Comparison of ENCODE assay signal across 9 cellular contexts in genomic region chr7:43700059-43700501, GRCh38. TPM values are rescaled to one million over a fixed set of nuclear protein-coding genes. Genes with fewer than 3 reads are reported as not detected.
A peak's percentile ranks its signal among the peaks of the same experiment; 100 is the strongest.
DNase-seq lines count a peak whose midpoint lies in the region; ATAC-seq, FAIRE-seq and TF ChIP-seq lines count a peak whose summit lies in the region.
"Had no signal": no experiment of that assay in that cellular context is flagged by ENCODE, and none has a peak within 500 bp of the region (broad histone marks: within the 10 kb centered on the region; RNA-seq: fewer than 3 reads in every experiment).

No MANE protein-coding gene starts in this region.

- no peak overlapping the region for H2AFZ ChIP-seq in GM12878 (ENCODE audit: control insufficient read depth, low read depth, low read length)

- H3K9ac ChIP-seq in GM12878 (ENCODE audit: control insufficient read depth, insufficient read depth, low read length) = no peak overlapping the region
- H3K9ac ChIP-seq in kidney (ENCODE audit: low read length in 2 of 2) = peak overlapping the region in 1 of 2 donors; percentile 3

- H3K4me1 ChIP-seq in CD8-positive, alpha-beta memory T cell (ENCODE audit: insufficient read depth, low read length) = peaks cover 35% of the 10 kb centered on the region
- H3K4me1 ChIP-seq in GM12878 (ENCODE audit: control insufficient read depth, insufficient read depth, low read length) = peaks cover 43% of the 10 kb centered on the region
- peaks cover 0 to 3% of the 10 kb centered on the region in 2 donors for H3K4me1 ChIP-seq in kidney (ENCODE audit: control insufficient read depth in 1 of 2, insufficient read depth in 1 of 2, low read depth in 1 of 2, low read length in 2 of 2)
- H3K4me1 ChIP-seq in suprapubic skin = peaks cover 4% of the 10 kb centered on the region

- TF ChIP-seq RAD21 in GM12878 (IDR thresholded peaks at IDR 0.05; ENCODE audit: insufficient read depth, low read depth, low read length) = peak; percentile 96

- TF ChIP-seq CTCF in GM12878 (IDR thresholded peaks at IDR 0.05 in 2 of 3, conservative IDR thresholded peaks at IDR 0.05 in 1 of 3; ENCODE audit: control insufficient read depth in 2 of 3, extremely low read depth in 1 of 3, insufficient read depth in 1 of 3, low read depth in 3 of 3, low read length in 3 of 3) = peak; percentile 40 to 77 (median 50); a peak in 5 of 6 replicates
- peak; percentile 74 for TF ChIP-seq CTCF in kidney (IDR thresholded peaks at IDR 0.05; ENCODE audit: borderline replicate concordance, extremely low read depth, insufficient read depth)
- TF ChIP-seq CTCF in suprapubic skin (IDR thresholded peaks at IDR 0.05) = peak; percentile 38 to 46

- no peaks in the 10 kb centered on the region for H3K36me3 ChIP-seq in CD8-positive, alpha-beta memory T cell (ENCODE audit: insufficient read depth, low read length)
- peaks cover under 1 to 2% of the 10 kb centered on the region in 2 experiments for H3K36me3 ChIP-seq in GM12878 (ENCODE audit: control insufficient read depth in 2 of 2, insufficient read depth in 2 of 2, low read length in 1 of 2)
- H3K36me3 ChIP-seq in kidney (ENCODE audit: control insufficient read depth in 1 of 2, insufficient read depth in 2 of 2, low read length in 2 of 2) = no peaks in the 10 kb centered on the region
- H3K36me3 ChIP-seq in suprapubic skin = peaks cover 1% of the 10 kb centered on the region

- no peaks in the 10 kb centered on the region for H3K27me3 Mint-ChIP-seq in CD8-positive, alpha-beta memory T cell

- H3K27ac ChIP-seq in CD8-positive, alpha-beta memory T cell (ENCODE audit: low read depth, low read length) = no peak overlapping the region
- H3K27ac ChIP-seq in GM12878 (ENCODE audit: control insufficient read depth, insufficient read depth) = no peak overlapping the region
- no peak overlapping the region for H3K27ac ChIP-seq in kidney (ENCODE audit: low read depth in 2 of 2, low read length in 2 of 2)
- no peak overlapping the region for H3K27ac ChIP-seq in suprapubic skin

- SMC1A ChIA-PET in GM12878 (lab: Charles Lee; ENCODE audit: uncharacterized antibody, unreplicated experiment) = interaction anchor here (0.7 to 6.8 kb wide), 65 partner anchors 10 to 776 kb away, joined by 3 to 307 read pairs (median 5); partner anchors contain the start of genes BLVRA, COA1 and STK17A

- H3K27me3 ChIP-seq in CD8-positive, alpha-beta memory T cell (ENCODE audit: insufficient read depth, low read length, poor library complexity, severe bottlenecking) = no peaks in the 10 kb centered on the region
- H3K27me3 ChIP-seq in GM12878 (replicated peaks in 1 of 2; ENCODE audit: control insufficient read depth in 2 of 2, insufficient read depth in 2 of 2, low read length in 1 of 2) (no peaks in the 10 kb centered on the region), suprapubic skin (no peaks in the 10 kb centered on the region)

- ATAC-seq in GM12878 (peak; percentile 66), HG03280 (IDR thresholded peaks at IDR 0.05; ENCODE audit: unreplicated experiment) (no peak)

- TF ChIP-seq EP300 in GM12878 (IDR thresholded peaks at IDR 0.05; ENCODE audit: borderline replicate concordance in 1 of 2, control insufficient read depth in 1 of 2, low read depth in 2 of 2, low read length in 2 of 2) (no peak), suprapubic skin (IDR thresholded peaks at IDR 0.05) (no peak)

- H3K4me3 Mint-ChIP-seq in CD8-positive, alpha-beta memory T cell = peak overlapping the region in 6 of 7 donors; percentile 17 to 56 (median 36)

- H3K4me3 ChIP-seq in CD8-positive, alpha-beta memory T cell (ENCODE audit: low read length) = no peak overlapping the region
- H3K4me3 ChIP-seq in GM12878 = no peak overlapping the region
- no peak overlapping the region for H3K4me3 ChIP-seq in kidney (ENCODE audit: low read length in 2 of 2)
- H3K4me3 ChIP-seq in suprapubic skin = no peak overlapping the region

- no peaks in the 10 kb centered on the region for H4K20me1 ChIP-seq in GM12878 (ENCODE audit: control insufficient read depth, insufficient read depth)

- peaks cover 0 to 15% (median 4%) of the 10 kb centered on the region in 3 donors for H3K36me3 Mint-ChIP-seq in CD8-positive, alpha-beta memory T cell

- BruUV-seq in GM12878 (replicated peaks; lab: Mats Ljungman, UMichigan) = no TSS peak

- no peaks in the 10 kb centered on the region for H3K9me3 ChIP-seq in CD8-positive, alpha-beta memory T cell (ENCODE audit: low read length)
- H3K9me3 ChIP-seq in GM12878 (replicated peaks; ENCODE audit: control insufficient read depth, insufficient read depth, low read length) = peaks cover 12% of the 10 kb centered on the region; the same call in 2 of the 3 replicates
- H3K9me3 ChIP-seq in kidney (ENCODE audit: control insufficient read depth in 1 of 2, low read length in 2 of 2) = no peaks in the 10 kb centered on the region
- no peaks in the 10 kb centered on the region for H3K9me3 ChIP-seq in suprapubic skin

- H3K79me2 ChIP-seq in GM12878 (ENCODE audit: control insufficient read depth, insufficient read depth, low read length) = peaks cover 69% of the 10 kb centered on the region

- H3K9me3 Mint-ChIP-seq in CD8-positive, alpha-beta memory T cell = peaks cover 0 to 12% (median 0%) of the 10 kb centered on the region in 5 donors

- 2% methylated on average over 6 of the region's 6 CpGs for WGBS in GM12878 (ENCODE audit: insufficient coverage, insufficient replicate concordance, low lambda C conversion rate, missing lambda C conversion rate)
- 12% methylated on average over 6 of the region's 6 CpGs for WGBS in suprapubic skin

- POLR2A ChIA-PET in CD8-positive, alpha-beta memory T cell (lab: Charles Lee) = interaction anchor here (0.5 to 4.5 kb wide), 14 partner anchors 15 to 882 kb away, joined by 3 to 89 read pairs (median 3); partner anchors contain the start of genes STK17A and TMED4
- POLR2A ChIA-PET in GM12878 (lab: Charles Lee) = interaction anchor here (0.9 to 4.9 kb wide), 11 partner anchors 16 to 243 kb away, joined by 3 to 62 read pairs (median 5); partner anchors contain the start of gene STK17A

- DNase-seq in CD8-positive, alpha-beta memory T cell = peak in 2 of 5 donors; percentile 60 to 64
- DNase-seq in H4 (ENCODE audit: low spot score) (peak; percentile 74), NCI-H2227 treated with DMSO at 0.1 percent for 48 hours (lab: John Stamatoyannopoulos, UW) (peak; percentile 35), GM12878 (ENCODE audit: low read depth, low spot score) (no peak), kidney (no peak), suprapubic skin (ENCODE audit: low spot score in 2 of 2) (no peak), posterior vena cava (ENCODE audit: low spot score) (no peak)
- DNase-seq: right cardiac atrium had no signal

- in situ Hi-C loops in GM12878 (cut with MboI) = loop anchor here (10.0 kb wide), 1 partner anchor 245 kb away; no protein-coding TSS in a partner anchor

- TF ChIP-seq POLR2A in GM12878 (IDR thresholded peaks at IDR 0.05; ENCODE audit: low read depth, low read length) = no peak
- TF ChIP-seq POLR2A in suprapubic skin (IDR thresholded peaks at IDR 0.05) = no peak

- peak overlapping the region; percentile 5 to 73 (median 46) for H3K27ac Mint-ChIP-seq in CD8-positive, alpha-beta memory T cell

- no peak overlapping the region for H3K4me2 ChIP-seq in GM12878 (ENCODE audit: control insufficient read depth, insufficient read depth)

- peaks cover 30 to 68% (median 44%) of the 10 kb centered on the region in 3 donors for H3K4me1 Mint-ChIP-seq in CD8-positive, alpha-beta memory T cell

- intact Hi-C loops in GM12878 (cut with micrococcal nuclease; ENCODE audit: unreplicated experiment) (loop anchor here (1.0 to 5.0 kb wide), 4 partner anchors 52 to 139 kb away; no protein-coding TSS in a partner anchor), kidney (cut with DNase I) (no loop called here), posterior vena cava (cut with DNase I) (loop anchor here in 1 of 2 donors (2.0 kb wide), 1 partner anchor 117 kb away; the partner anchor contains the start of gene STK17A)

- CTCF ChIA-PET in CD8-positive, alpha-beta memory T cell (lab: Charles Lee) = interaction anchor here (0.6 to 6.8 kb wide), 32 partner anchors 9 to 138 kb away, joined by 3 to 319 read pairs (median 5); partner anchors contain the start of genes COA1 and STK17A
- CTCF ChIA-PET in GM12878 (lab: Yijun Ruan, JAX) = interaction anchor here (0.7 to 6.3 kb wide), 63 partner anchors 13 to 1759 kb away, joined by 3 to 456 read pairs (median 5); partner anchors contain the start of genes COA1 and STK17A

- FAIRE-seq in GM12878 (lab: Jason Lieb, UNC) (no peak), kidney (lab: Jason Lieb, UNC) (peak; percentile 91)

- RAD21 ChIA-PET in GM12878 (lab: Charles Lee; ENCODE audit: unreplicated experiment) = interaction anchor here (0.5 to 6.8 kb wide), 56 partner anchors 11 to 759 kb away, joined by 3 to 516 read pairs (median 5); partner anchors contain the start of genes BLVRA and STK17A

RNA-seq across cellular contexts. Expression of gene COA1, which starts 29.2 kb away (rescaled TPM):
- total RNA-seq in CD8-positive, alpha-beta memory T cell = 10 to 100 TPM; 75.9 to 81.6 TPM
- 68.9 TPM for polyA plus RNA-seq in CD8-positive, alpha-beta memory T cell
- total RNA-seq in H4 (2014; rRNA removed; shearing (Covaris generic)) = 117 and 154 TPM in 2 replicates
- total RNA-seq in GM12878 (2013; cell fraction: nucleolus; rRNA removed) = 530 and 536 TPM in 2 replicates
- total RNA-seq in GM12878 (2014; rRNA removed) = 87.1 and 102 TPM in 2 replicates
- 97.3 and 103 TPM in 2 replicates for total RNA-seq in GM12878 (2014; rRNA removed; fragmentation: Illumina TruSeq; extraction: Trizol)
- 83.1 and 84.9 TPM in 2 replicates for total RNA-seq in GM12878 (2021)
- polyA plus RNA-seq in GM12878 (2011; ENCODE audit: low read depth) = 75.1 TPM
- 109 and 117 TPM in 2 replicates for polyA plus RNA-seq in GM12878 (2011; rRNA removed)
- 98.4 and 113 TPM in 2 replicates for polyA plus RNA-seq in GM12878 (2011; cell fraction: cytosol; rRNA removed)
- polyA plus RNA-seq in GM12878 (2011; cell fraction: nucleus; rRNA removed) = 98.0 and 106 TPM in 2 replicates
- polyA plus RNA-seq in GM12878 (2012) = 80.5 and 85.8 TPM in 2 replicates
- polyA plus RNA-seq in GM12878 (2014; fragmentation: Illumina TruSeq; extraction: Trizol) = 122 and 171 TPM in 2 replicates
- 100 to 1,000 TPM; 218 to 258 TPM for polyA plus RNA-seq in GM12878 (2014; fragmentation: Nextera tagmentation; extraction: Ambion mirVana)
- polyA plus RNA-seq in GM12878 (2014; rRNA removed) = 105 and 126 TPM in 2 replicates
- polyA plus RNA-seq in GM12878 (2016; fragmentation: Nextera tagmentation; extraction: Ambion mirVana) = 100 to 1,000 TPM; 104 to 106 TPM
- 141 and 202 TPM in 2 replicates for polyA minus RNA-seq in GM12878 (2011; rRNA and poly(A)+ RNA removed)
- 22.2 and 26.7 TPM in 2 replicates for polyA minus RNA-seq in GM12878 (2011; cell fraction: cytosol; rRNA and poly(A)+ RNA removed)
- 105 and 157 TPM in 2 replicates for polyA minus RNA-seq in GM12878 (2011; cell fraction: nucleus; rRNA and poly(A)+ RNA removed)
- total RNA-seq in kidney = 49.6 TPM
- polyA plus RNA-seq in kidney (ENCODE audit: insufficient read depth, low read depth, low replicate concordance) = 58.9 TPM
- total RNA-seq in suprapubic skin = 100 to 1,000 TPM in 1 of 4 donors, 10 to 100 TPM in 3; 35.3 to 775 (median 40.0) TPM
- 10 to 100 TPM; 29.0 to 29.6 TPM for total RNA-seq in posterior vena cava

RNA-seq across cellular contexts. Expression of gene BLVRA, which starts 58.4 kb away (rescaled TPM):
- 10 to 100 TPM; 26.8 to 30.1 TPM for total RNA-seq in CD8-positive, alpha-beta memory T cell
- polyA plus RNA-seq in CD8-positive, alpha-beta memory T cell = 52.6 TPM
- 86.1 and 109 TPM in 2 replicates for total RNA-seq in H4 (2014; rRNA removed; shearing (Covaris generic))
- total RNA-seq in GM12878 (2013; cell fraction: nucleolus; rRNA removed) = 15.2 and 15.9 TPM in 2 replicates
- 61.7 and 63.3 TPM in 2 replicates for total RNA-seq in GM12878 (2014; rRNA removed)
- 66.5 and 67.9 TPM in 2 replicates for total RNA-seq in GM12878 (2014; rRNA removed; fragmentation: Illumina TruSeq; extraction: Trizol)
- 66.9 and 73.7 TPM in 2 replicates for total RNA-seq in GM12878 (2021)
- 43.7 TPM for polyA plus RNA-seq in GM12878 (2011; ENCODE audit: low read depth)
- 118 and 120 TPM in 2 replicates for polyA plus RNA-seq in GM12878 (2011; rRNA removed)
- 96.3 and 97.6 TPM in 2 replicates for polyA plus RNA-seq in GM12878 (2011; cell fraction: cytosol; rRNA removed)
- 50.2 and 66.6 TPM in 2 replicates for polyA plus RNA-seq in GM12878 (2011; cell fraction: nucleus; rRNA removed)
- polyA plus RNA-seq in GM12878 (2012) = 53.4 and 58.5 TPM in 2 replicates
- polyA plus RNA-seq in GM12878 (2014; fragmentation: Illumina TruSeq; extraction: Trizol) = 87.1 and 92.1 TPM in 2 replicates
- 100 to 1,000 TPM; 187 to 198 TPM for polyA plus RNA-seq in GM12878 (2014; fragmentation: Nextera tagmentation; extraction: Ambion mirVana)
- polyA plus RNA-seq in GM12878 (2014; rRNA removed) = 81.2 and 91.4 TPM in 2 replicates
- 100 to 1,000 TPM; 113 TPM for polyA plus RNA-seq in GM12878 (2016; fragmentation: Nextera tagmentation; extraction: Ambion mirVana)
- polyA minus RNA-seq in GM12878 (2011; rRNA and poly(A)+ RNA removed) = 46.7 and 73.4 TPM in 2 replicates
- 17.5 and 29.0 TPM in 2 replicates for polyA minus RNA-seq in GM12878 (2011; cell fraction: cytosol; rRNA and poly(A)+ RNA removed)
- polyA minus RNA-seq in GM12878 (2011; cell fraction: nucleus; rRNA and poly(A)+ RNA removed) = 10.9 and 14.8 TPM in 2 replicates
- total RNA-seq in kidney = 69.6 TPM
- polyA plus RNA-seq in kidney (ENCODE audit: insufficient read depth, low read depth, low replicate concordance) = 86.9 TPM
- total RNA-seq in suprapubic skin = 10 to 100 TPM; 24.4 to 43.9 (median 29.2) TPM
- total RNA-seq in posterior vena cava = 10 to 100 TPM; 54.2 to 63.0 TPM

Comparison
In these comparisons a context has a peak if more than half of its experiments do, and no peak if none do; other contexts are left out.
1. DNase-seq: peak in H4 (single experiment) and NCI-H2227 treated with DMSO at 0.1 percent for 48 hours (single experiment); none in GM12878 (single experiment), kidney (single experiment), suprapubic skin (0 of 2) and posterior vena cava (single experiment).
2. Peak in every context shown above with its lines, with median percentiles within 50 percentile points of each other: CTCF ChIP-seq.